ENCODE assay signal across 25 cellular contexts in the genomic region with DNA sequence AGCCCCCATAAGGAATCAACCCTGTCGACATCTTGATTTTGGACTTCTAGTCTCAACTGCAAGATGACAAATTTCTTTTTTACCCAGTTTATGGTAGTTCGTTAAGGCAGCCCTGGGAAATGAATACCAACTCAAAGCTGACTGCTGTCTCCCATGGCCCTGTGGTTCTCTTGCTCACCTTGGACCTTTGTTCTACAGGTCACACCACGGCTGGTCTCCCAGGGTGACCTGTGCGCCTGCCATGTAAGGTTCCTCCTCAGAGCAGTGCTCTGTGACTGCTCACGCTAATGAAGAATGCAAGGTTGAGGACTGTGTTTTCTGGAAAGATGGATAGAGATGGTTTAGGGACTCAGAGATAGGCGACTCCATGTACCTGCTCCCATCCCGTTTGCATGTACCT.
DNase-seq lines count a peak whose midpoint lies in the region; ATAC-seq and TF ChIP-seq lines count a peak whose summit lies in the region.
"Had no signal": no experiment of that assay in that cellular context is flagged by ENCODE, and none has a peak within 500 bp of the region (broad histone marks: within the 10 kb centered on the region; RNA-seq: fewer than 3 reads in every experiment).

No MANE protein-coding gene starts in this region.

- intact Hi-C loops in Right ventricle myocardium superior (cut with DNase I) = no loop called here
- intact Hi-C loops in cardiac septum (cut with DNase I) = loop anchor here (10.0 kb wide), 1 partner anchor 53 kb away; no protein-coding TSS in a partner anchor

- TF ChIP-seq CTCF in osteocyte (IDR thresholded peaks at IDR 0.05) = no peak

- H3K36me3 Mint-ChIP-seq in osteocyte (ENCODE audit: unreplicated experiment) = peaks cover 7% of the 10 kb centered on the region

- no peaks in the 10 kb centered on the region for H3K27me3 ChIP-seq in layer of hippocampus (ENCODE audit: control insufficient read depth, insufficient read depth, low read length)
- H3K27me3 ChIP-seq: ovary had no signal

- H3K4me1 Mint-ChIP-seq in osteocyte (ENCODE audit: unreplicated experiment) = peaks cover 43% of the 10 kb centered on the region

- H3K27me3 Mint-ChIP-seq in osteocyte (ENCODE audit: unreplicated experiment) = no peaks in the 10 kb centered on the region

- peak overlapping the region; percentile 44 for H3K27ac ChIP-seq in layer of hippocampus (ENCODE audit: low read depth, low read length)
- H3K27ac ChIP-seq in substantia nigra (ENCODE audit: low read depth, low read length, poor library complexity, severe bottlenecking) = no peak overlapping the region
- H3K27ac ChIP-seq: epithelial cell of prostate had no signal

- ATAC-seq in Right ventricle myocardium superior (ENCODE audit: poor library complexity) = peak; percentile 18

- DNase-seq in Right ventricle myocardium superior (no peak), cardiac septum (ENCODE audit: low spot score) (no peak), osteocyte (ENCODE audit: extremely low spot score, unreplicated experiment) (no peak), substantia nigra (lab: John Stamatoyannopoulos, UW) (no peak), COLO668 (lab: John Stamatoyannopoulos, UW; ENCODE audit: unreplicated experiment) (no peak), activated gamma-delta T cell (lab: John Stamatoyannopoulos, UW) (no peak)
- DNase-seq in activated CD4-positive, alpha-beta T cell treated with anti-CD3 and anti-CD28 coated beads for 4 hours = no peak
- DNase-seq: 8988T; activated CD4-positive, CD25-positive, alpha-beta regulatory T cell treated with anti-CD3 and anti-CD28 coated beads, Interleukin-2, amount 50 U/mL, for 72 hours; activated naive CD4-positive, alpha-beta T cell treated with Interleukin-2 at 50 U/mL for 16 hours; activated T-cell treated with anti-CD3 and anti-CD28 coated beads, Interleukin-2, amount 50 U/mL, for 24 hours; central memory CD4-positive, alpha-beta T cell; COR-L47; DND-41; H7; NCI-H1092 treated with DMSO at 0.1 percent for 48 hours; NCI-H226; NCI-H748 treated with DMSO at 0.1 percent for 48 hours; stimulated activated CD4-positive, alpha-beta T cell treated with anti-CD3 and anti-CD28 coated beads, Interleukin-15, amount 100 ng/mL, for 24 hours; stimulated activated CD8-positive, alpha-beta memory T cell treated with anti-CD3 and anti-CD28 coated beads, Interleukin-4, amount 100 ng/mL, for 48 hours; SW 1271 had no signal

- H3K4me3 Mint-ChIP-seq in osteocyte (ENCODE audit: unreplicated experiment) = no peak overlapping the region
- H3K4me3 Mint-ChIP-seq: activated T-cell treated with anti-CD3 and anti-CD28 coated beads, Interleukin-2, amount 50 U/mL, for 24 hours; B cell had no signal

- H3K9me3 Mint-ChIP-seq in osteocyte (ENCODE audit: unreplicated experiment) = peaks cover 11% of the 10 kb centered on the region

- peak overlapping the region; percentile 92 for H3K27ac Mint-ChIP-seq in osteocyte (ENCODE audit: unreplicated experiment)
- H3K27ac Mint-ChIP-seq: activated T-cell treated with anti-CD3 and anti-CD28 coated beads, Interleukin-2, amount 50 U/mL, for 24 hours; B cell had no signal
